9 cellular contexts compared by ENCODE assay signal in the genomic region with DNA sequence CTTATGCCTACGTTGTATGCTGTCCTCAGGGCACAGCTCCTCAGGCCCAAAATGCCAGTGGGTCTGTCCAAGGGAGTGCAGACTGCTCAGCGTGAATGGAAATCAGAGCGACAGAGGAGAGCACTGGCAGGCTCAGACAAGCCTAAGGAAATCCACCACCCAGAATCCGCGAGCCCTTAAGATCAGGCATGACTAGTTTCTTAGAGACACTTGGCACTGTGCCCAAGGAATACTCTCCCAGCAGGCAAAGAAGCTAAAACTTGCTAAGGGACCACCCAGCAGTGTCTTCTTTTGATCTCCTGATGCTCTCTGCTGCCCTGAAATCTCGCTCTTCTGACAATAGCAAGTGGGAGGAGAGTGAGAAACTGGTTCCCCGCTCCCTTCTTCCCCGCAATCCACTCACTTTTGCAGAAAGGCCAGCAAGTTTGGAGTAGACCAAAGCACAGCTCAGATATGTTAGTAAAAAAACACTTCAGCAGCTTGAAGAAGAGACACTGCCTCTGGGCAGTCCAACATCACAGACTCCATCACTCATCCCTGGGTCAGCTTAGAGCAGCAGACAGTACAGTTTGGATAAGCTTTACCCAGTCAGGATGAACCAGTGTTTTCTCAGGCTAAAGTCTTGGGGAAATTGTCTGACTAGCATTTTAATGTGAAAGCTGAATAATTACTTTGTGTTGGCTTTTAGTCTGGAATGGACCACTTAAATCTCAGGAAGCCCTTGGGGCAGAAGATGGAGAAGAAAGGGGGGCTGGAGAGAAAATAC. TPM values are rescaled to one million over a fixed set of nuclear protein-coding genes. Genes with fewer than 3 reads are reported as not detected.
DNase-seq lines count a peak whose midpoint lies in the region; ATAC-seq and TF ChIP-seq lines count a peak whose summit lies in the region.
"Had no signal": no experiment of that assay in that cellular context is flagged by ENCODE, and none has a peak within 500 bp of the region (broad histone marks: within the 10 kb centered on the region; RNA-seq: fewer than 3 reads in every experiment).

No MANE protein-coding gene starts in this region.

- H3K9me3 Mint-ChIP-seq in osteocyte (ENCODE audit: unreplicated experiment): no peaks in the 10 kb centered on the region
- H3K9me3 Mint-ChIP-seq: effector memory CD8-positive, alpha-beta T cell had no signal

- POLR2A ChIA-PET in RWPE1 (lab: Yijun Ruan, JAX; ENCODE audit: low non-redundant PET): interaction anchor here (1.1 kb wide), 1 partner anchor 8 kb away, joined by 3 read pairs; no protein-coding TSS in a partner anchor

- no peaks in the 10 kb centered on the region for H3K27me3 Mint-ChIP-seq in osteocyte (ENCODE audit: unreplicated experiment)
- H3K27me3 Mint-ChIP-seq: effector memory CD8-positive, alpha-beta T cell had no signal

- ATAC-seq in esophagus mucosa: peak; percentile 90
- ATAC-seq in HG03457 (IDR thresholded peaks at IDR 0.05; ENCODE audit: unreplicated experiment): no peak
- no peak for ATAC-seq in HG02840 (IDR thresholded peaks at IDR 0.05; ENCODE audit: low FRiP score, unreplicated experiment)
- ATAC-seq: effector memory CD8-positive, alpha-beta T cell had no signal

- CTCF ChIA-PET in RWPE1 (lab: Yijun Ruan, JAX): interaction anchor here (0.6 kb wide), 1 partner anchor 366 kb away, joined by 3 read pairs; no protein-coding TSS in a partner anchor

- H3K4me1 Mint-ChIP-seq in osteocyte (ENCODE audit: unreplicated experiment): peaks cover 46% of the 10 kb centered on the region

- TF ChIP-seq CTCF in RWPE1 (conservative IDR thresholded peaks at IDR 0.05; ENCODE audit: low read depth) (no peak), osteocyte (IDR thresholded peaks at IDR 0.05) (no peak)

- H3K27ac ChIP-seq in RWPE1: peak overlapping the region; percentile 90

- DNase-seq in DMS79 (lab: John Stamatoyannopoulos, UW): peak; percentile 90
- DNase-seq in RWPE1 (ENCODE audit: low spot score): peak; percentile 83
- no peak for DNase-seq in osteocyte (ENCODE audit: extremely low spot score, unreplicated experiment)
- no peak for DNase-seq in cerebellar cortex (ENCODE audit: low spot score)
- DNase-seq in NCI-H748 treated with DMSO at 0.1 percent for 48 hours (lab: John Stamatoyannopoulos, UW): no peak
- DNase-seq: effector memory CD8-positive, alpha-beta T cell had no signal

- H3K4me3 Mint-ChIP-seq in osteocyte (ENCODE audit: unreplicated experiment): peak overlapping the region; percentile 54
- H3K4me3 Mint-ChIP-seq: effector memory CD8-positive, alpha-beta T cell had no signal

- peaks cover 17% of the 10 kb centered on the region for H3K36me3 Mint-ChIP-seq in osteocyte (ENCODE audit: unreplicated experiment)

- peak overlapping the region; percentile 94 for H3K27ac Mint-ChIP-seq in osteocyte (ENCODE audit: unreplicated experiment)

RNA-seq across cellular contexts. Expression of a gene that starts 32.4 kb away (rescaled TPM):
- 68.5 TPM for total RNA-seq in esophagus mucosa
- total RNA-seq in osteocyte: 10.5 and 12.8 TPM in 2 replicates

Comparison
In these comparisons a context has a peak if more than half of its experiments do, and no peak if none do; other contexts are left out.
1. DNase-seq: peak in DMS79 (single experiment) and RWPE1 (single experiment); none in osteocyte (single experiment), cerebellar cortex (single experiment) and NCI-H748 treated with DMSO at 0.1 percent for 48 hours (single experiment).